16 cellular contexts compared by ENCODE assay signal in genomic region chr1:180773210-180773865, GRCh38.
DNase-seq lines count a peak whose midpoint lies in the region; ATAC-seq, FAIRE-seq and TF ChIP-seq lines count a peak whose summit lies in the region.
"Had no signal": no experiment of that assay in that cellular context is flagged by ENCODE, and none has a peak within 500 bp of the region (broad histone marks: within the 10 kb centered on the region; RNA-seq: fewer than 3 reads in every experiment).

No MANE protein-coding gene starts in this region.

- no peak overlapping the region for H3K4me3 ChIP-seq in A549
- no peak overlapping the region for H3K4me3 ChIP-seq in lower leg skin (ENCODE audit: low read depth, poor library complexity, severe bottlenecking)
- H3K4me3 ChIP-seq: cardiac muscle cell, Peyer's patch, spleen, thoracic aorta had no signal

- TF ChIP-seq RAD21 in A549 (conservative IDR thresholded peaks at IDR 0.05 in 1 of 2, IDR thresholded peaks at IDR 0.05 in 1 of 2) = no peak

- TF ChIP-seq EP300 in A549 (IDR thresholded peaks at IDR 0.05) = no peak

- intact Hi-C loops in lower leg skin (cut with DNase I; ENCODE audit: low total_unique reads) = no loop called here

- ATAC-seq in A549 (peak; percentile 57 to 71; a peak in 4 of 6 replicates), HG02571 (IDR thresholded peaks at IDR 0.05; ENCODE audit: unreplicated experiment) (no peak)
- ATAC-seq: HepG2 had no signal

- H3K9me3 ChIP-seq in A549 = no peaks in the 10 kb centered on the region
- H3K9me3 ChIP-seq: Peyer's patch, thoracic aorta had no signal

- TF ChIP-seq POLR2A in A549 (IDR thresholded peaks at IDR 0.05; ENCODE audit: low read length) (no peak), lower leg skin (IDR thresholded peaks at IDR 0.05) (no peak)

- WGBS in A549 (ENCODE audit: missing lambda C conversion rate) = 85% methylated on average over 1 of the region's 1 CpG
- 97 to 100% methylated on average over 1 of the region's 1 CpG for WGBS in lower leg skin, 2 donors

- CTCF ChIA-PET in A549 (lab: Yijun Ruan, JAX) = interaction anchor here (1.0 kb wide), 1 partner anchor 15 kb away, joined by 3 read pairs; no protein-coding TSS in a partner anchor

- DNase-seq in A549 (ENCODE audit: low read depth in 1 of 2, low spot score in 1 of 2) = peak in 1 of 2 experiments; percentile 15
- peak; percentile 21 for DNase-seq in HPDE6-E6E7 (ENCODE audit: extremely low spot score)
- peak; percentile 46 for DNase-seq in astrocyte of the hippocampus (ENCODE audit: low read depth, low spot score)
- no peak for DNase-seq in frontal cortex (ENCODE audit: low spot score in 2 of 2)
- DNase-seq in lower leg skin (ENCODE audit: low spot score in 2 of 2) = no peak
- DNase-seq in iPS-NIHi7 (ENCODE audit: extremely low spot score) = no peak
- DNase-seq in SW480 (ENCODE audit: low spot score) = no peak
- DNase-seq: NCI-H1417, occipital lobe, Peyer's patch, spleen, T-helper 9 cell had no signal

- FAIRE-seq in A549 (lab: Jason Lieb, UNC) (peak; percentile 7), frontal cortex (lab: Jason Lieb, UNC) (peak; percentile 31)
- FAIRE-seq: HepG2 had no signal

- no peak overlapping the region for H3K27ac ChIP-seq in A549
- H3K27ac ChIP-seq: cardiac muscle cell, Peyer's patch, spleen had no signal

- no peak overlapping the region for H3K4me2 ChIP-seq in A549

- POLR2A ChIA-PET in A549 (lab: Yijun Ruan, JAX) = no interaction called here

- H3K4me1 ChIP-seq in A549 = peaks cover 11% of the 10 kb centered on the region; the same call in 2 of the 3 replicates
- H3K4me1 ChIP-seq: Peyer's patch had no signal

- TF ChIP-seq CTCF in A549 (IDR thresholded peaks at IDR 0.05) (no peak), lower leg skin (IDR thresholded peaks at IDR 0.05) (no peak)

TF ChIP-seq in A549, 52 proteins besides CTCF, POLR2A, EP300 and RAD21:
- TF ChIP-seq PBX3 (IDR thresholded peaks at IDR 0.05) (no peak), FOSL2 (IDR thresholded peaks at IDR 0.05) (peak; percentile 13; the same call in 1 of the 2 replicates), FOSL2 (CRISPR knock-in tag; IDR thresholded peaks at IDR 0.05) (peak; percentile 43; the same call in 1 of the 2 replicates), JUNB (IDR thresholded peaks at IDR 0.05) (0 out of 2 replicates have a peak, but pooled peaks have one; percentile 16)
TF ChIP-seq in A549: peak in this region for 2.

Comparison
In these comparisons a context has a peak if more than half of its experiments do, and no peak if none do; other contexts are left out.
1. DNase-seq: peak in HPDE6-E6E7 (single experiment) and astrocyte of the hippocampus (single experiment); none in frontal cortex (0 of 2), lower leg skin (0 of 2), iPS-NIHi7 (single experiment) and SW480 (single experiment).